14 cellular contexts compared by ENCODE assay signal in genomic region chr6:15956205-15957106, GRCh38.
DNase-seq lines count a peak whose midpoint lies in the region; ATAC-seq and TF ChIP-seq lines count a peak whose summit lies in the region.
"Had no signal": no experiment of that assay in that cellular context is flagged by ENCODE, and none has a peak within 500 bp of the region (broad histone marks: within the 10 kb centered on the region; RNA-seq: fewer than 3 reads in every experiment).

No MANE protein-coding gene starts in this region.

- intact Hi-C loops in natural killer cell (cut with micrococcal nuclease): no loop called here
- intact Hi-C loops in upper lobe of right lung (cut with DNase I): no loop called here

- H3K4me1 ChIP-seq in upper lobe of right lung: peaks cover 27% of the 10 kb centered on the region

- H3K4me3 ChIP-seq in SU-DHL-6 (ENCODE audit: insufficient read depth, low read length, poor library complexity, severe bottlenecking) (no peak overlapping the region), upper lobe of right lung (no peak overlapping the region)
- H3K4me3 ChIP-seq: left ventricle myocardium inferior had no signal

- no peaks in the 10 kb centered on the region for H3K27me3 Mint-ChIP-seq in natural killer cell treated with Interleukin-12 subunit alpha and Interleukin-12 subunit beta and Interleukin-15 and Interleukin-18, amount 100 ng/mL, for 72 hours
- peaks cover 0 to 6% of the 10 kb centered on the region in 2 donors for H3K27me3 Mint-ChIP-seq in natural killer cell (ENCODE audit: low read depth in 2 of 2)

- no peak overlapping the region for H3K4me2 ChIP-seq in SU-DHL-6 (ENCODE audit: low read depth, low read length, poor library complexity, severe bottlenecking)

- peaks cover 13 to 22% of the 10 kb centered on the region in 2 donors for H3K4me1 Mint-ChIP-seq in natural killer cell treated with Interleukin-12 subunit alpha and Interleukin-12 subunit beta and Interleukin-15 and Interleukin-18, amount 100 ng/mL, for 72 hours (ENCODE audit: low read depth in 2 of 2)
- peaks cover 27 to 39% of the 10 kb centered on the region in 2 donors for H3K4me1 Mint-ChIP-seq in natural killer cell

- H3K27ac ChIP-seq in SU-DHL-6 (ENCODE audit: low read depth, low read length) (no peak overlapping the region), upper lobe of right lung (peak overlapping the region; percentile 24)
- H3K27ac ChIP-seq: left ventricle myocardium inferior had no signal

- H3K9me3 ChIP-seq in SU-DHL-6 (ENCODE audit: insufficient read depth, low read length): no peaks in the 10 kb centered on the region
- H3K9me3 ChIP-seq in upper lobe of right lung: no peaks in the 10 kb centered on the region
- H3K9me3 ChIP-seq: left ventricle myocardium inferior had no signal

- H3K36me3 Mint-ChIP-seq in natural killer cell treated with Interleukin-12 subunit alpha and Interleukin-12 subunit beta and Interleukin-15 and Interleukin-18, amount 100 ng/mL, for 72 hours: no peaks in the 10 kb centered on the region
- no peaks in the 10 kb centered on the region for H3K36me3 Mint-ChIP-seq in natural killer cell
- H3K36me3 Mint-ChIP-seq: T-cell had no signal

- H2AFZ ChIP-seq in SU-DHL-6 (ENCODE audit: low read depth, low read length, severe bottlenecking): peak overlapping the region; percentile 13

- H3K9me3 Mint-ChIP-seq in natural killer cell treated with Interleukin-12 subunit alpha and Interleukin-12 subunit beta and Interleukin-15 and Interleukin-18, amount 100 ng/mL, for 72 hours: no peaks in the 10 kb centered on the region
- no peaks in the 10 kb centered on the region for H3K9me3 Mint-ChIP-seq in natural killer cell
- H3K9me3 Mint-ChIP-seq: activated T-cell treated with anti-CD3 and anti-CD28 coated beads, Interleukin-2, amount 50 U/mL, for 72 hours; T-cell had no signal

- H3K27ac Mint-ChIP-seq in natural killer cell treated with Interleukin-12 subunit alpha and Interleukin-12 subunit beta and Interleukin-15 and Interleukin-18, amount 100 ng/mL, for 72 hours: no peak overlapping the region
- peak overlapping the region in 1 of 2 donors; percentile 27 for H3K27ac Mint-ChIP-seq in natural killer cell
- H3K27ac Mint-ChIP-seq: activated T-cell treated with anti-CD3 and anti-CD28 coated beads, Interleukin-2, amount 50 U/mL, for 72 hours; T-cell had no signal

- H3K9ac ChIP-seq in SU-DHL-6 (ENCODE audit: low read length): no peak overlapping the region

- H3K27me3 ChIP-seq in SU-DHL-6 (ENCODE audit: low read length): no peaks in the 10 kb centered on the region
- H3K27me3 ChIP-seq in upper lobe of right lung: no peaks in the 10 kb centered on the region

- TF ChIP-seq CTCF in natural killer cell (IDR thresholded peaks at IDR 0.05): no peak
- TF ChIP-seq CTCF in SU-DHL-6 (IDR thresholded peaks at IDR 0.05; ENCODE audit: insufficient read depth, low read length, poor library complexity, severe bottlenecking): no peak
- no peak for TF ChIP-seq CTCF in upper lobe of right lung (IDR thresholded peaks at IDR 0.05)

- DNase-seq in natural killer cell treated with Interleukin-12 subunit alpha and Interleukin-12 subunit beta and Interleukin-15 and Interleukin-18, amount 100 ng/mL, for 72 hours (ENCODE audit: low spot score): no peak
- DNase-seq in natural killer cell: no peak
- DNase-seq in left kidney (ENCODE audit: low read depth, low spot score): peak; percentile 83
- DNase-seq in upper lobe of right lung: peak; percentile 86
- DNase-seq in DMS114 treated with DMSO at 0.1 percent for 48 hours (lab: John Stamatoyannopoulos, UW; ENCODE audit: unreplicated experiment): no peak
- DNase-seq in NOMO-1 (lab: John Stamatoyannopoulos, UW; ENCODE audit: unreplicated experiment in 2 of 2): no peak
- DNase-seq: activated CD4-positive, alpha-beta T cell treated with anti-CD3 and anti-CD28 coated beads for 4 hours; activated T-cell treated with anti-CD3 and anti-CD28 coated beads, Interleukin-2, amount 50 U/mL, for 72 hours; HCEC 1CT; left ventricle myocardium inferior; occipital lobe; T-cell had no signal

- ATAC-seq in natural killer cell treated with Interleukin-12 subunit alpha and Interleukin-12 subunit beta and Interleukin-15 and Interleukin-18, amount 100 ng/mL, for 72 hours: no peak
- ATAC-seq in natural killer cell (no peak), upper lobe of right lung (peak; percentile 87), HG03108 (IDR thresholded peaks at IDR 0.05; ENCODE audit: unreplicated experiment) (no peak)
- ATAC-seq: T-cell had no signal

- H3K9me2 ChIP-seq in SU-DHL-6 (replicated peaks; ENCODE audit: insufficient read depth, low read length): no peaks in the 10 kb centered on the region

- H3K36me3 ChIP-seq in SU-DHL-6 (ENCODE audit: low read length) (no peaks in the 10 kb centered on the region), upper lobe of right lung (no peaks in the 10 kb centered on the region)
- H3K36me3 ChIP-seq: left ventricle myocardium inferior had no signal

- peak overlapping the region; percentile 13 for H3K4me3 Mint-ChIP-seq in natural killer cell treated with Interleukin-12 subunit alpha and Interleukin-12 subunit beta and Interleukin-15 and Interleukin-18, amount 100 ng/mL, for 72 hours
- no peak overlapping the region for H3K4me3 Mint-ChIP-seq in natural killer cell

- no peaks in the 10 kb centered on the region for H4K20me1 ChIP-seq in SU-DHL-6 (ENCODE audit: low read depth, low read length)

- no peaks in the 10 kb centered on the region for H3K79me2 ChIP-seq in SU-DHL-6 (ENCODE audit: insufficient read depth, low read length)

- H3F3A ChIP-seq in SU-DHL-6 (ENCODE audit: insufficient read depth): no peaks in the 10 kb centered on the region

Comparison
In these comparisons a context has a peak if more than half of its experiments do, and no peak if none do; other contexts are left out.
1. DNase-seq: peak in left kidney (single experiment) and upper lobe of right lung (single experiment); none in natural killer cell treated with Interleukin-12 subunit alpha and Interleukin-12 subunit beta and Interleukin-15 and Interleukin-18, amount 100 ng/mL, for 72 hours (single experiment), natural killer cell (single experiment), DMS114 treated with DMSO at 0.1 percent for 48 hours (single experiment) and NOMO-1 (0 of 2).